ENCODE assay signal across 8 cellular contexts in genomic region chr2:676647-677055, GRCh38. TPM values are rescaled to one million over a fixed set of nuclear protein-coding genes. Genes with fewer than 3 reads are reported as not detected.
DNase-seq lines count a peak whose midpoint lies in the region; ATAC-seq and TF ChIP-seq lines count a peak whose summit lies in the region.

No MANE protein-coding gene starts in this region.

- no peaks in the 10 kb centered on the region for H3K27me3 ChIP-seq in PC-3 (ENCODE audit: low read length)

- peaks cover 32% of the 10 kb centered on the region for H3K4me1 Mint-ChIP-seq in activated naive CD8-positive, alpha-beta T cell treated with anti-CD3 and anti-CD28 coated beads for 36 hours

- peak overlapping the region; percentile 92 for H3K4me3 Mint-ChIP-seq in activated naive CD8-positive, alpha-beta T cell treated with anti-CD3 and anti-CD28 coated beads for 36 hours

- H3K9me3 Mint-ChIP-seq in activated naive CD8-positive, alpha-beta T cell treated with anti-CD3 and anti-CD28 coated beads for 36 hours, result no peaks in the 10 kb centered on the region

- no TSS peak for BruUV-seq in PC-3 (replicated peaks; lab: Mats Ljungman, UMichigan)

- H3K4me2 ChIP-seq in PC-3 (ENCODE audit: low read length), result peak overlapping the region; percentile 97

- peaks cover 28% of the 10 kb centered on the region for H4K20me1 ChIP-seq in PC-3 (ENCODE audit: low read length)

- peaks cover 25% of the 10 kb centered on the region for H3K36me3 Mint-ChIP-seq in activated naive CD8-positive, alpha-beta T cell treated with anti-CD3 and anti-CD28 coated beads for 36 hours

- in situ Hi-C loops in G401 (cut with HindIII; ENCODE audit: low sequenced_read_pairs), result no loop called here

- H3K9ac ChIP-seq in PC-3 (ENCODE audit: low read length), result peak overlapping the region; percentile 97

- DNase-seq in G401 (ENCODE audit: low spot score) (peak; percentile 99), GOT3 (lab: John Stamatoyannopoulos, UW) (peak; percentile 98), PC-3 (peak; percentile 97), head of caudate nucleus (peak; percentile 96 to 100 (median 99)), omental fat pad (ENCODE audit: low spot score) (peak; percentile 96), ureter (ENCODE audit: low spot score) (peak; percentile 100)
- peak; percentile 97 for DNase-seq in activated naive CD8-positive, alpha-beta T cell treated with anti-CD3 and anti-CD28 coated beads for 36 hours

- CTCF ChIA-PET in PC-3 (lab: Charles Lee), result interaction anchor here (0.7 kb wide), 1 partner anchor 1861 kb away, joined by 4 read pairs; no protein-coding TSS in a partner anchor

- peaks cover 43% of the 10 kb centered on the region for H3K79me2 ChIP-seq in PC-3 (ENCODE audit: low read length)

- H3K4me3 ChIP-seq in PC-3 (ENCODE audit: low read length), result peak overlapping the region; percentile 85

- POLR2A ChIA-PET in PC-3 (lab: Charles Lee; ENCODE audit: unreplicated experiment), result no interaction called here

- H3K27me3 Mint-ChIP-seq in activated naive CD8-positive, alpha-beta T cell treated with anti-CD3 and anti-CD28 coated beads for 36 hours, result no peaks in the 10 kb centered on the region

- H3K27ac ChIP-seq in KOPT-K1 (ENCODE audit: low read depth, low read length, poor library complexity, severe bottlenecking) (peak overlapping the region; percentile 98), PC-3 (ENCODE audit: low read length) (peak overlapping the region; percentile 90)

- TF ChIP-seq CTCF in PC-3 (conservative IDR thresholded peaks at IDR 0.05; ENCODE audit: low read depth, low read length) (no peak), omental fat pad (IDR thresholded peaks at IDR 0.05) (no peak)

- peaks cover 40% of the 10 kb centered on the region for H3K4me1 ChIP-seq in PC-3 (ENCODE audit: insufficient read depth, low read length)

- H3K36me3 ChIP-seq in KOPT-K1 (ENCODE audit: insufficient read depth, low read length) (peaks cover 41% of the 10 kb centered on the region), PC-3 (ENCODE audit: low read depth, low read length) (peaks cover 22% of the 10 kb centered on the region)

- H3K27ac Mint-ChIP-seq in activated naive CD8-positive, alpha-beta T cell treated with anti-CD3 and anti-CD28 coated beads for 36 hours, result peak overlapping the region; percentile 94

- peak; percentile 79 for ATAC-seq in PC-3
- peak; percentile 96 for ATAC-seq in omental fat pad (ENCODE audit: low FRiP score)

- no peaks in the 10 kb centered on the region for H3K9me3 ChIP-seq in KOPT-K1 (ENCODE audit: insufficient read depth, low read length, poor library complexity, severe bottlenecking)
- no peaks in the 10 kb centered on the region for H3K9me3 ChIP-seq in PC-3 (ENCODE audit: low read length)

- H3K9me2 ChIP-seq in PC-3 (replicated peaks; ENCODE audit: low read length), result no peaks in the 10 kb centered on the region

- H3F3A ChIP-seq in PC-3 (ENCODE audit: low read length, unreplicated experiment), result peaks cover 12% of the 10 kb centered on the region

- H2AFZ ChIP-seq in PC-3 (ENCODE audit: low read length), result peak overlapping the region; percentile 49

- intact Hi-C loops in PC-3 (cut with micrococcal nuclease) (loop anchor here (2.0 to 10.0 kb wide), 3 partner anchors 64 to 1058 kb away; partner anchors contain the start of genes ACP1 and SH3YL1), head of caudate nucleus (cut with DNase I) (no loop called here)

RNA-seq across cellular contexts. Expression of gene TMEM18, which starts 0.6 kb away (rescaled TPM):
- 18.1 and 39.4 TPM in 2 replicates for total RNA-seq in G401 (2014; rRNA removed; shearing (Covaris generic))
- total RNA-seq in PC-3 (2014; rRNA removed) (25.5 and 30.8 TPM in 2 replicates), omental fat pad (10 to 100 TPM; 17.8 to 27.3 (median 21.5) TPM), ureter (15.5 TPM)
- total RNA-seq in activated naive CD8-positive, alpha-beta T cell treated with anti-CD3 and anti-CD28 coated beads for 36 hours, result 10 to 100 TPM; 32.6 to 34.5 TPM

Comparison
In these comparisons a context has a peak if more than half of its experiments do, and no peak if none do; other contexts are left out.
1. Peak in every context shown above with its lines: DNase-seq, ATAC-seq, H3K4me3 ChIP-seq and H3K27ac ChIP-seq.